Comparison of ENCODE assay signal across 4 cellular contexts in the genomic region with DNA sequence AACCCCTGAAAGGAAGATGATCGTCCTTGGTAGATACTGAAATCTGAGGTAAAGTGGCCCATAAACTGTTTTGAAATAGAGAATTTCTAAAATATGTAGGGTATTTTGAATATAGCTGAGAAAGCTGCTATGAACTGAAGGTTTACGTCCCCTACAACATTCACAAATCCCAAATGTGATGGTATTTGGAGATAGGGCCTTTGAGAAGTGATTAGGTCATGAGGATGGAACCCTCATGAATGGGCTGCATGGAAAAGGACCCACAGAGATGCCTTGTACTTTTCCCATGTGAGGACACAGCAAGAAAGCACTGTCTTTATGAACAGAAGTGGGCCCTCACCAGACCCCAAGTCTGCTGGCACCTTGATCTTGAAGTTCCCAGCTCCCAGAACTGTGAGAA.
"Had no signal": no experiment of that assay in that cellular context is flagged by ENCODE, and none has a peak within 500 bp of the region (broad histone marks: within the 10 kb centered on the region; RNA-seq: fewer than 3 reads in every experiment).

No MANE protein-coding gene starts in this region.

- H3K9me3 Mint-ChIP-seq: GM23338, H9, IgD-negative memory B cell had no signal

- H3K4me3 Mint-ChIP-seq: GM23338, H9, IgD-negative memory B cell had no signal

- H3K27ac Mint-ChIP-seq: GM23338 had no signal

- H2AFZ ChIP-seq: GM23338 had no signal

- H3K4me3 ChIP-seq: GM23338 had no signal

- H3K27me3 Mint-ChIP-seq: IgD-negative memory B cell had no signal

- DNase-seq: H9, HCEC 1CT had no signal

- H3K4me2 ChIP-seq: GM23338 had no signal
